In genomic region chr2:161173541-161174194, GRCh38 we compare ENCODE assay signal across 19 cellular contexts. TPM values are rescaled to one million over a fixed set of nuclear protein-coding genes. Genes with fewer than 3 reads are reported as not detected.
DNase-seq lines count a peak whose midpoint lies in the region; ATAC-seq, FAIRE-seq and TF ChIP-seq lines count a peak whose summit lies in the region.
"Had no signal": no experiment of that assay in that cellular context is flagged by ENCODE, and none has a peak within 500 bp of the region (broad histone marks: within the 10 kb centered on the region; RNA-seq: fewer than 3 reads in every experiment).

No MANE protein-coding gene starts in this region.

- no peak overlapping the region for H3K4me2 ChIP-seq in SK-N-SH

- H3K4me1 ChIP-seq in SK-N-SH (ENCODE audit: control insufficient read depth in 1 of 2, insufficient read depth in 2 of 2, low read depth in 1 of 2, low read length in 1 of 2) (peaks cover 0 to 3% of the 10 kb centered on the region in 2 experiments; a peak in 2 of 4 replicates), suprapubic skin (peaks cover 30% of the 10 kb centered on the region)
- H3K4me1 ChIP-seq: uterus had no signal

- TF ChIP-seq EP300 in SK-N-SH (IDR thresholded peaks at IDR 0.05; ENCODE audit: borderline replicate concordance in 1 of 2, low read depth in 1 of 2, low read length in 1 of 2) (no peak), suprapubic skin (IDR thresholded peaks at IDR 0.05) (no peak)

- TF ChIP-seq CTCF in SK-N-SH (IDR thresholded peaks at IDR 0.05) (no peak), suprapubic skin (IDR thresholded peaks at IDR 0.05) (no peak)

- H3K27ac ChIP-seq in SK-N-SH (ENCODE audit: low read depth in 2 of 2, low read length in 1 of 2) (no peak overlapping the region), suprapubic skin (no peak overlapping the region), substantia nigra (ENCODE audit: low read depth, low read length, poor library complexity, severe bottlenecking) (no peak overlapping the region)
- H3K27ac ChIP-seq: pancreas, sigmoid colon, uterus had no signal

- WGBS in SK-N-SH (ENCODE audit: low lambda C conversion rate) = 97% methylated on average over 2 of the region's 2 CpGs
- WGBS in suprapubic skin = 99% methylated on average over 2 of the region's 2 CpGs

- no peaks in the 10 kb centered on the region for H4K20me1 ChIP-seq in SK-N-SH (ENCODE audit: insufficient read depth)

- H3K9me3 ChIP-seq in SK-N-SH (no peaks in the 10 kb centered on the region), suprapubic skin (no peaks in the 10 kb centered on the region)
- H3K9me3 ChIP-seq: pancreas, sigmoid colon, uterus had no signal

- ATAC-seq in SK-N-SH treated with all-trans-retinoic acid at 6 μM for 48 hours (no peak), GM18517 (IDR thresholded peaks at IDR 0.05; ENCODE audit: unreplicated experiment) (peak; percentile 0), HG03469 (IDR thresholded peaks at IDR 0.05; ENCODE audit: unreplicated experiment) (peak; percentile 0)
- ATAC-seq: pancreas had no signal

- FAIRE-seq in endometrium (lab: Jason Lieb, UNC) = peak; percentile 72
- FAIRE-seq: pancreas had no signal

- H3K36me3 ChIP-seq in SK-N-SH (replicated peaks in 1 of 2; ENCODE audit: control insufficient read depth in 1 of 2, insufficient read depth in 2 of 2, low read length in 1 of 2) (peaks cover 19 to 36% of the 10 kb centered on the region in 2 experiments), suprapubic skin (no peaks in the 10 kb centered on the region)
- H3K36me3 ChIP-seq: pancreas, sigmoid colon, uterus had no signal

- no peak for TF ChIP-seq POLR2A in suprapubic skin (IDR thresholded peaks at IDR 0.05)

- no peak for TF ChIP-seq RAD21 in SK-N-SH (IDR thresholded peaks at IDR 0.05; ENCODE audit: low read length)

- no peaks in the 10 kb centered on the region for H3K9me2 ChIP-seq in SK-N-SH

- peaks cover 4% of the 10 kb centered on the region for H3F3A ChIP-seq in SK-N-SH (replicated peaks; ENCODE audit: insufficient read depth)

- DNase-seq in SK-N-SH = no peak
- no peak for DNase-seq in suprapubic skin (ENCODE audit: low spot score in 2 of 2)
- DNase-seq in substantia nigra (lab: John Stamatoyannopoulos, UW) = no peak
- no peak for DNase-seq in occipital lobe (lab: John Stamatoyannopoulos, UW)
- DNase-seq: 8988T; activated effector memory CD4-positive, alpha-beta T cell treated with anti-CD3 and anti-CD28 coated beads, Interleukin-2, amount 50 U/mL, for 16 hours; anterior cingulate cortex; central memory CD4-positive, alpha-beta T cell; effector CD8-positive, alpha-beta T cell; naive B cell; NCI-H146; pancreas; SHP77 treated with DMSO at 0.1 percent for 48 hours; sigmoid colon; uterus had no signal

- CTCF ChIA-PET in SK-N-SH (lab: Yijun Ruan, JAX) = no interaction called here

- H2AFZ ChIP-seq in SK-N-SH (ENCODE audit: low read depth) = no peak overlapping the region

- peaks cover 34% of the 10 kb centered on the region for H3K79me2 ChIP-seq in SK-N-SH (ENCODE audit: insufficient read depth)

- no peak overlapping the region for H3K9ac ChIP-seq in SK-N-SH

- POLR2A ChIA-PET in SK-N-SH (lab: Yijun Ruan, JAX) = no interaction called here

- H3K4me3 ChIP-seq in SK-N-SH (ENCODE audit: low read depth in 2 of 2, low read length in 1 of 2) = no peak overlapping the region
- H3K4me3 ChIP-seq in suprapubic skin = no peak overlapping the region
- H3K4me3 ChIP-seq: pancreas, sigmoid colon, uterus had no signal

- H3K27me3 ChIP-seq in SK-N-SH (ENCODE audit: insufficient read depth) = no peaks in the 10 kb centered on the region
- H3K27me3 ChIP-seq in suprapubic skin = no peaks in the 10 kb centered on the region
- H3K27me3 ChIP-seq: pancreas, sigmoid colon, uterus had no signal

TF ChIP-seq in SK-N-SH, 30 proteins besides CTCF, POLR2A, EP300 and RAD21:
- no peak for TF ChIP-seq PBX3 (IDR thresholded peaks at IDR 0.05)
- TF ChIP-seq SMC3 (IDR thresholded peaks at IDR 0.05; ENCODE audit: low read depth, low read length) = no peak
- TF ChIP-seq, protein P1, sequence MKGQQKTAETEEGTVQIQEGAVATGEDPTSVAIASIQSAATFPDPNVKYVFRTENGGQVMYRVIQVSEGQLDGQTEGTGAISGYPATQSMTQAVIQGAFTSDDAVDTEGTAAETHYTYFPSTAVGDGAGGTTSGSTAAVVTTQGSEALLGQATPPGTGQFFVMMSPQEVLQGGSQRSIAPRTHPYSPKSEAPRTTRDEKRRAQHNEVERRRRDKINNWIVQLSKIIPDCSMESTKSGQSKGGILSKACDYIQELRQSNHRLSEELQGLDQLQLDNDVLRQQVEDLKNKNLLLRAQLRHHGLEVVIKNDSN (IDR thresholded peaks at IDR 0.05; ENCODE audit: borderline replicate concordance, low read depth) = peak; percentile 5; the same call in 1 of the 2 replicates
- no peak for TF ChIP-seq FOXM1 (IDR thresholded peaks at IDR 0.05; ENCODE audit: low read depth)

TF ChIP-seq in SK-N-SH treated with all-trans-retinoic acid at 6 μM for 48 hours, 23 proteins besides CTCF, POLR2A, EP300 and RAD21:
- TF ChIP-seq TOX (CRISPR knock-in tag; IDR thresholded peaks at IDR 0.05; ENCODE audit: borderline replicate concordance) (no peak), RARB (CRISPR knock-in tag; IDR thresholded peaks at IDR 0.05) (no peak), ZC3H10 (CRISPR knock-in tag; IDR thresholded peaks at IDR 0.05) (no peak)
- TF ChIP-seq, protein P2, sequence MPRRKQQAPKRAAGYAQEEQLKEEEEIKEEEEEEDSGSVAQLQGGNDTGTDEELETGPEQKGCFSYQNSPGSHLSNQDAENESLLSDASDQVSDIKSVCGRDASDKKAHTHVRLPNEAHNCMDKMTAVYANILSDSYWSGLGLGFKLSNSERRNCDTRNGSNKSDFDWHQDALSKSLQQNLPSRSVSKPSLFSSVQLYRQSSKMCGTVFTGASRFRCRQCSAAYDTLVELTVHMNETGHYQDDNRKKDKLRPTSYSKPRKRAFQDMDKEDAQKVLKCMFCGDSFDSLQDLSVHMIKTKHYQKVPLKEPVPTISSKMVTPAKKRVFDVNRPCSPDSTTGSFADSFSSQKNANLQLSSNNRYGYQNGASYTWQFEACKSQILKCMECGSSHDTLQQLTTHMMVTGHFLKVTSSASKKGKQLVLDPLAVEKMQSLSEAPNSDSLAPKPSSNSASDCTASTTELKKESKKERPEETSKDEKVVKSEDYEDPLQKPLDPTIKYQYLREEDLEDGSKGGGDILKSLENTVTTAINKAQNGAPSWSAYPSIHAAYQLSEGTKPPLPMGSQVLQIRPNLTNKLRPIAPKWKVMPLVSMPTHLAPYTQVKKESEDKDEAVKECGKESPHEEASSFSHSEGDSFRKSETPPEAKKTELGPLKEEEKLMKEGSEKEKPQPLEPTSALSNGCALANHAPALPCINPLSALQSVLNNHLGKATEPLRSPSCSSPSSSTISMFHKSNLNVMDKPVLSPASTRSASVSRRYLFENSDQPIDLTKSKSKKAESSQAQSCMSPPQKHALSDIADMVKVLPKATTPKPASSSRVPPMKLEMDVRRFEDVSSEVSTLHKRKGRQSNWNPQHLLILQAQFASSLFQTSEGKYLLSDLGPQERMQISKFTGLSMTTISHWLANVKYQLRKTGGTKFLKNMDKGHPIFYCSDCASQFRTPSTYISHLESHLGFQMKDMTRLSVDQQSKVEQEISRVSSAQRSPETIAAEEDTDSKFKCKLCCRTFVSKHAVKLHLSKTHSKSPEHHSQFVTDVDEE (CRISPR knock-in tag; IDR thresholded peaks at IDR 0.05) = no peak

RNA-seq across cellular contexts. Expression of gene TANK, which starts 13.4 kb away (rescaled TPM):
- polyA plus RNA-seq in SK-N-SH (2012; rRNA removed) = 23.4 and 25.7 TPM in 2 replicates
- polyA plus RNA-seq in SK-N-SH (2012; cell fraction: cytosol; rRNA removed) = 29.8 and 42.8 TPM in 2 replicates
- polyA plus RNA-seq in SK-N-SH (2012; cell fraction: nucleus; rRNA removed) = 18.5 and 36.8 TPM in 2 replicates
- total RNA-seq in suprapubic skin (100 to 1,000 TPM in 1 of 4 donors, 10 to 100 TPM in 3; 68.5 to 116 (median 81.7) TPM), occipital lobe (89.5 TPM)
